1 cellular context compared by ENCODE assay signal in the genomic region with DNA sequence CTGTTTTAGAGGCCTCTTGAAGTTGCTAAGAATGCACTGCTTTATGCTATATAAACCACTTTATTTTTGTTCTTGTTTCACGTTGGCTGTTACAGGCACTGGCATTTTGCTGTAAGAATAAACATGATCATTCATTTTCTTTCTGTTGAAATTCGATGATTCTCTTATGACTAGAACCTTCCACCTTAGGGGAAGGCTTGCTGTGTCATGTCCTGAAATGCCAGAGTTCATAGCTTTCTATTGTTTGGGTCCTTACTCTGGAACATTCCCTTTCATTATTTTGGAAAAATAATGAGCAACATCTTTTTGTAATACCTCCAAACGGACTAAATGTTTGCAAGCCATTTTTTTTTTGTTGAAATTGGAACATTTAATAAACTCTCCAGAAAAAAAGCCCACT.
TF ChIP-seq lines count a peak whose summit lies in the region.

No MANE protein-coding gene starts in this region.

TF ChIP-seq in H1, 55 proteins besides CTCF, POLR2A, EP300 and RAD21:
- TF ChIP-seq CTBP2 (IDR thresholded peaks at IDR 0.05; ENCODE audit: borderline replicate concordance, insufficient read depth, insufficient read length, low read length) (no peak), NRF1 (IDR thresholded peaks at IDR 0.05; ENCODE audit: low read depth, low read length) (no peak), SP2 (IDR thresholded peaks at IDR 0.05; ENCODE audit: low read length) (no peak), SRF (IDR thresholded peaks at IDR 0.05; ENCODE audit: low read depth, low read length) (no peak), EGR1 (IDR thresholded peaks at IDR 0.05; ENCODE audit: borderline replicate concordance, low read depth, low read length) (no peak), POU5F1 (IDR thresholded peaks at IDR 0.05; ENCODE audit: low read depth, low read length) (no peak), GTF2F1 (IDR thresholded peaks at IDR 0.05; ENCODE audit: borderline replicate concordance, low read depth, low read length) (no peak), GABPA (IDR thresholded peaks at IDR 0.05; ENCODE audit: borderline replicate concordance, insufficient read depth, low read length) (no peak), RFX5 (IDR thresholded peaks at IDR 0.05; ENCODE audit: borderline replicate concordance, low read depth, low read length) (no peak), MAFK (IDR thresholded peaks at IDR 0.05; ENCODE audit: low read depth, low read length) (no peak), ASH2L (IDR thresholded peaks at IDR 0.05; ENCODE audit: low read length) (no peak), SIN3A (conservative IDR thresholded peaks at IDR 0.05 in 1 of 2, IDR thresholded peaks at IDR 0.05 in 1 of 2; ENCODE audit: low read depth in 1 of 2, low read length in 2 of 2) (no peak), SAP30 (IDR thresholded peaks at IDR 0.05; ENCODE audit: insufficient read depth, insufficient replicate concordance, low read length) (no peak)
- TF ChIP-seq, protein P1, sequence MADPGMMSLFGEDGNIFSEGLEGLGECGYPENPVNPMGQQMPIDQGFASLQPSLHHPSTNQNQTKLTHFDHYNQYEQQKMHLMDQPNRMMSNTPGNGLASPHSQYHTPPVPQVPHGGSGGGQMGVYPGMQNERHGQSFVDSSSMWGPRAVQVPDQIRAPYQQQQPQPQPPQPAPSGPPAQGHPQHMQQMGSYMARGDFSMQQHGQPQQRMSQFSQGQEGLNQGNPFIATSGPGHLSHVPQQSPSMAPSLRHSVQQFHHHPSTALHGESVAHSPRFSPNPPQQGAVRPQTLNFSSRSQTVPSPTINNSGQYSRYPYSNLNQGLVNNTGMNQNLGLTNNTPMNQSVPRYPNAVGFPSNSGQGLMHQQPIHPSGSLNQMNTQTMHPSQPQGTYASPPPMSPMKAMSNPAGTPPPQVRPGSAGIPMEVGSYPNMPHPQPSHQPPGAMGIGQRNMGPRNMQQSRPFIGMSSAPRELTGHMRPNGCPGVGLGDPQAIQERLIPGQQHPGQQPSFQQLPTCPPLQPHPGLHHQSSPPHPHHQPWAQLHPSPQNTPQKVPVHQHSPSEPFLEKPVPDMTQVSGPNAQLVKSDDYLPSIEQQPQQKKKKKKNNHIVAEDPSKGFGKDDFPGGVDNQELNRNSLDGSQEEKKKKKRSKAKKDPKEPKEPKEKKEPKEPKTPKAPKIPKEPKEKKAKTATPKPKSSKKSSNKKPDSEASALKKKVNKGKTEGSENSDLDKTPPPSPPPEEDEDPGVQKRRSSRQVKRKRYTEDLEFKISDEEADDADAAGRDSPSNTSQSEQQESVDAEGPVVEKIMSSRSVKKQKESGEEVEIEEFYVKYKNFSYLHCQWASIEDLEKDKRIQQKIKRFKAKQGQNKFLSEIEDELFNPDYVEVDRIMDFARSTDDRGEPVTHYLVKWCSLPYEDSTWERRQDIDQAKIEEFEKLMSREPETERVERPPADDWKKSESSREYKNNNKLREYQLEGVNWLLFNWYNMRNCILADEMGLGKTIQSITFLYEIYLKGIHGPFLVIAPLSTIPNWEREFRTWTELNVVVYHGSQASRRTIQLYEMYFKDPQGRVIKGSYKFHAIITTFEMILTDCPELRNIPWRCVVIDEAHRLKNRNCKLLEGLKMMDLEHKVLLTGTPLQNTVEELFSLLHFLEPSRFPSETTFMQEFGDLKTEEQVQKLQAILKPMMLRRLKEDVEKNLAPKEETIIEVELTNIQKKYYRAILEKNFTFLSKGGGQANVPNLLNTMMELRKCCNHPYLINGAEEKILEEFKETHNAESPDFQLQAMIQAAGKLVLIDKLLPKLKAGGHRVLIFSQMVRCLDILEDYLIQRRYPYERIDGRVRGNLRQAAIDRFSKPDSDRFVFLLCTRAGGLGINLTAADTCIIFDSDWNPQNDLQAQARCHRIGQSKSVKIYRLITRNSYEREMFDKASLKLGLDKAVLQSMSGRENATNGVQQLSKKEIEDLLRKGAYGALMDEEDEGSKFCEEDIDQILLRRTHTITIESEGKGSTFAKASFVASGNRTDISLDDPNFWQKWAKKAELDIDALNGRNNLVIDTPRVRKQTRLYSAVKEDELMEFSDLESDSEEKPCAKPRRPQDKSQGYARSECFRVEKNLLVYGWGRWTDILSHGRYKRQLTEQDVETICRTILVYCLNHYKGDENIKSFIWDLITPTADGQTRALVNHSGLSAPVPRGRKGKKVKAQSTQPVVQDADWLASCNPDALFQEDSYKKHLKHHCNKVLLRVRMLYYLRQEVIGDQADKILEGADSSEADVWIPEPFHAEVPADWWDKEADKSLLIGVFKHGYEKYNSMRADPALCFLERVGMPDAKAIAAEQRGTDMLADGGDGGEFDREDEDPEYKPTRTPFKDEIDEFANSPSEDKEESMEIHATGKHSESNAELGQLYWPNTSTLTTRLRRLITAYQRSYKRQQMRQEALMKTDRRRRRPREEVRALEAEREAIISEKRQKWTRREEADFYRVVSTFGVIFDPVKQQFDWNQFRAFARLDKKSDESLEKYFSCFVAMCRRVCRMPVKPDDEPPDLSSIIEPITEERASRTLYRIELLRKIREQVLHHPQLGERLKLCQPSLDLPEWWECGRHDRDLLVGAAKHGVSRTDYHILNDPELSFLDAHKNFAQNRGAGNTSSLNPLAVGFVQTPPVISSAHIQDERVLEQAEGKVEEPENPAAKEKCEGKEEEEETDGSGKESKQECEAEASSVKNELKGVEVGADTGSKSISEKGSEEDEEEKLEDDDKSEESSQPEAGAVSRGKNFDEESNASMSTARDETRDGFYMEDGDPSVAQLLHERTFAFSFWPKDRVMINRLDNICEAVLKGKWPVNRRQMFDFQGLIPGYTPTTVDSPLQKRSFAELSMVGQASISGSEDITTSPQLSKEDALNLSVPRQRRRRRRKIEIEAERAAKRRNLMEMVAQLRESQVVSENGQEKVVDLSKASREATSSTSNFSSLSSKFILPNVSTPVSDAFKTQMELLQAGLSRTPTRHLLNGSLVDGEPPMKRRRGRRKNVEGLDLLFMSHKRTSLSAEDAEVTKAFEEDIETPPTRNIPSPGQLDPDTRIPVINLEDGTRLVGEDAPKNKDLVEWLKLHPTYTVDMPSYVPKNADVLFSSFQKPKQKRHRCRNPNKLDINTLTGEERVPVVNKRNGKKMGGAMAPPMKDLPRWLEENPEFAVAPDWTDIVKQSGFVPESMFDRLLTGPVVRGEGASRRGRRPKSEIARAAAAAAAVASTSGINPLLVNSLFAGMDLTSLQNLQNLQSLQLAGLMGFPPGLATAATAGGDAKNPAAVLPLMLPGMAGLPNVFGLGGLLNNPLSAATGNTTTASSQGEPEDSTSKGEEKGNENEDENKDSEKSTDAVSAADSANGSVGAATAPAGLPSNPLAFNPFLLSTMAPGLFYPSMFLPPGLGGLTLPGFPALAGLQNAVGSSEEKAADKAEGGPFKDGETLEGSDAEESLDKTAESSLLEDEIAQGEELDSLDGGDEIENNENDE (IDR thresholded peaks at IDR 0.05; ENCODE audit: insufficient replicate concordance, low read length), result no peak
